22 cellular contexts compared by ENCODE assay signal in genomic region chrX:28802625-28803024, GRCh38.
DNase-seq lines count a peak whose midpoint lies in the region; ATAC-seq and TF ChIP-seq lines count a peak whose summit lies in the region.
"Had no signal": no experiment of that assay in that cellular context is flagged by ENCODE, and none has a peak within 500 bp of the region (broad histone marks: within the 10 kb centered on the region; RNA-seq: fewer than 3 reads in every experiment).

No MANE protein-coding gene starts in this region.

- ATAC-seq in HG03378 (IDR thresholded peaks at IDR 0.05; ENCODE audit: unreplicated experiment) = no peak
- ATAC-seq: activated CD8-positive, alpha-beta T cell treated with anti-CD3 and anti-CD28 coated beads, Interleukin-2, amount 10 ng/mL, durations not matched to agents 7 days and 5 days had no signal

- no peaks in the 10 kb centered on the region for H3K27me3 ChIP-seq in HAP-1 (ENCODE audit: low read depth)
- H3K27me3 ChIP-seq: right atrium auricular region, tibial nerve had no signal

- no peak overlapping the region for H3K27ac Mint-ChIP-seq in neural crest cell (ENCODE audit: unreplicated experiment)
- H3K27ac Mint-ChIP-seq in activated CD4-positive, alpha-beta memory T cell treated with anti-CD3 and anti-CD28 coated beads for 36 hours = no peak overlapping the region
- H3K27ac Mint-ChIP-seq: activated CD8-positive, alpha-beta T cell treated with anti-CD3 and anti-CD28 coated beads, Interleukin-2, amount 10 ng/mL, durations not matched to agents 7 days and 5 days; memory B cell; stimulated activated naive CD8-positive, alpha-beta T cell treated with anti-CD3 and anti-CD28 coated beads, Interleukin-15, Interleukin-2, amounts not matched to agents 100 ng/mL and 50 ng/mL, for 24 hours had no signal

- H3K27ac ChIP-seq in VCaP = no peak overlapping the region
- H3K27ac ChIP-seq: KMS-11, right atrium auricular region, tibial nerve had no signal

- no peaks in the 10 kb centered on the region for H3K4me1 ChIP-seq in HAP-1
- H3K4me1 ChIP-seq: right atrium auricular region, tibial nerve had no signal

- intact Hi-C loops in activated CD4-positive, alpha-beta memory T cell treated with anti-CD3 and anti-CD28 coated beads for 36 hours (cut with micrococcal nuclease) = no loop called here

- H3K36me3 Mint-ChIP-seq in neural crest cell (ENCODE audit: low read depth) = peaks cover 5% of the 10 kb centered on the region
- H3K36me3 Mint-ChIP-seq in activated CD4-positive, alpha-beta memory T cell treated with anti-CD3 and anti-CD28 coated beads for 36 hours = no peaks in the 10 kb centered on the region
- H3K36me3 Mint-ChIP-seq: memory B cell had no signal

- CTCF ChIA-PET in activated CD4-positive, alpha-beta memory T cell treated with anti-CD3 and anti-CD28 coated beads for 36 hours (lab: Charles Lee) = no interaction called here

- in situ Hi-C loops in HAP-1 (cut with MboI; ENCODE audit: low sequenced_read_pairs) = no loop called here

- DNase-seq in NCI-H69 (lab: John Stamatoyannopoulos, UW) = peak; percentile 4
- DNase-seq in epithelial cell of proximal tubule (ENCODE audit: low read depth) = no peak
- DNase-seq in neural crest cell (ENCODE audit: low read depth, low spot score) = no peak
- no peak for DNase-seq in NCI-H446 (lab: John Stamatoyannopoulos, UW)
- no peak for DNase-seq in HAP-1 (ENCODE audit: low spot score in 2 of 2)
- DNase-seq in activated CD4-positive, alpha-beta memory T cell treated with anti-CD3 and anti-CD28 coated beads for 36 hours = no peak
- DNase-seq: activated CD8-positive, alpha-beta T cell treated with anti-CD3 and anti-CD28 coated beads, Interleukin-2, amount 10 ng/mL, durations not matched to agents 7 days and 5 days; activated gamma-delta T cell; AML-193; dermis blood vessel endothelial cell; DMS79; NCI-H187; NCI-H2227 treated with DMSO at 0.1 percent for 48 hours; occipital lobe; stimulated activated CD4-positive, alpha-beta T cell treated with anti-CD3 and anti-CD28 coated beads, Interleukin-4, amount 100 ng/mL, for 4 hours had no signal

- TF ChIP-seq CTCF in VCaP (conservative IDR thresholded peaks at IDR 0.05) (peak; percentile 62), epithelial cell of proximal tubule (conservative IDR thresholded peaks at IDR 0.05; ENCODE audit: low read depth, low read length) (peak; percentile 26), neural crest cell (conservative IDR thresholded peaks at IDR 0.05) (peak; percentile 40)

- H3K4me3 Mint-ChIP-seq in neural crest cell = no peak overlapping the region
- H3K4me3 Mint-ChIP-seq in activated CD4-positive, alpha-beta memory T cell treated with anti-CD3 and anti-CD28 coated beads for 36 hours = no peak overlapping the region
- H3K4me3 Mint-ChIP-seq: activated CD8-positive, alpha-beta T cell treated with anti-CD3 and anti-CD28 coated beads, Interleukin-2, amount 10 ng/mL, durations not matched to agents 7 days and 5 days; memory B cell; stimulated activated naive CD8-positive, alpha-beta T cell treated with anti-CD3 and anti-CD28 coated beads, Interleukin-15, Interleukin-2, amounts not matched to agents 100 ng/mL and 50 ng/mL, for 24 hours had no signal

- H3K4me3 ChIP-seq in epithelial cell of proximal tubule (ENCODE audit: low read depth, low read length) (no peak overlapping the region), HAP-1 (no peak overlapping the region)
- H3K4me3 ChIP-seq: right atrium auricular region, tibial nerve had no signal

- H3K9me3 ChIP-seq in HAP-1 = 0 out of 2 replicates have a peak, but pooled peaks cover 4% of the 10 kb centered on the region
- H3K9me3 ChIP-seq: tibial nerve had no signal

- POLR2A ChIA-PET in activated CD4-positive, alpha-beta memory T cell treated with anti-CD3 and anti-CD28 coated beads for 36 hours (lab: Charles Lee) = no interaction called here

- peaks cover 4% of the 10 kb centered on the region for H3K9me3 Mint-ChIP-seq in neural crest cell
- peaks cover 13% of the 10 kb centered on the region for H3K9me3 Mint-ChIP-seq in activated CD4-positive, alpha-beta memory T cell treated with anti-CD3 and anti-CD28 coated beads for 36 hours
- H3K9me3 Mint-ChIP-seq: stimulated activated naive CD8-positive, alpha-beta T cell treated with anti-CD3 and anti-CD28 coated beads, Interleukin-15, Interleukin-2, amounts not matched to agents 100 ng/mL and 50 ng/mL, for 24 hours had no signal

- no peaks in the 10 kb centered on the region for H3K27me3 Mint-ChIP-seq in neural crest cell (ENCODE audit: low read depth)
- H3K27me3 Mint-ChIP-seq in activated CD4-positive, alpha-beta memory T cell treated with anti-CD3 and anti-CD28 coated beads for 36 hours = no peaks in the 10 kb centered on the region
- H3K27me3 Mint-ChIP-seq: memory B cell; stimulated activated naive CD8-positive, alpha-beta T cell treated with anti-CD3 and anti-CD28 coated beads, Interleukin-15, Interleukin-2, amounts not matched to agents 100 ng/mL and 50 ng/mL, for 24 hours had no signal

- H3K36me3 ChIP-seq in HAP-1 (replicated peaks) = no peaks in the 10 kb centered on the region
- H3K36me3 ChIP-seq: right atrium auricular region, tibial nerve had no signal

- H3K4me1 Mint-ChIP-seq in neural crest cell = no peaks in the 10 kb centered on the region
- no peaks in the 10 kb centered on the region for H3K4me1 Mint-ChIP-seq in activated CD4-positive, alpha-beta memory T cell treated with anti-CD3 and anti-CD28 coated beads for 36 hours (ENCODE audit: low read depth)
- H3K4me1 Mint-ChIP-seq: memory B cell had no signal
